In the genomic region with DNA sequence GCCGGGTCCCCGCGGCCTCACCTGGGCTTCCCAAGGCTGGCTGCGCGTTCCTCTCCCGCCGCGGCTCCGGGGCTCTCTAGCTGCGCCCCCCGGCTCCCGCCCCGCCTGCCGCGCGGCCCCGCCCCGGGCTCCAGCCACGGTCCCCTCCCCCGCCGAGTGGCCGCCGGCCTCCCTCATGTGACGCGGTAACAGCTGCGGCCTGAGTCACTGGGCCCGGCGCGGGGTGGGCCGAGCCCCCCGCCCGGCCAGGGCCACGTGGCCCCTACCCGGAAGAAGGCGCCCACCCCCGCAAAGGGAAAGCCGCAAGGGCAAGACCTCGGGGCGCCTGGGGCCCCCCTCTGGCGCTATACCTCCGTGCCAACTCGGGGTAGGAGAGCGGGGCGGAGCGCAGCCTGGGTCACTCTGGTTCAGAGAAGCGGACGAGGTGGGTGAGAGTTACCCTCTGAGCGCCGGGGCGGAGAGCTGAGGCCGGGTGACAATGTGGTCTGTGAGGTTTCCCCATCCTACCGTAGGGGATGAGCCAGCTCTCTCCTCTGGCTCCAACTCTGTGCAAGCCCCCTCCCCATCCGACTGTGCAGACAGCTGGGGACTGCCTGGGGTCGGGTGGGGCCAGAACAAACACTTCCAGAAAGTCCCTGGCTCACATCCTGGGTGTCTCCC, we compare ENCODE assay signal across 8 cellular contexts. TPM values are rescaled to one million over a fixed set of nuclear protein-coding genes. Genes with fewer than 3 reads are reported as not detected.
A peak's percentile ranks its signal among the peaks of the same experiment; 100 is the strongest.
DNase-seq lines count a peak whose midpoint lies in the region; ATAC-seq and TF ChIP-seq lines count a peak whose summit lies in the region.

A gene with protein sequence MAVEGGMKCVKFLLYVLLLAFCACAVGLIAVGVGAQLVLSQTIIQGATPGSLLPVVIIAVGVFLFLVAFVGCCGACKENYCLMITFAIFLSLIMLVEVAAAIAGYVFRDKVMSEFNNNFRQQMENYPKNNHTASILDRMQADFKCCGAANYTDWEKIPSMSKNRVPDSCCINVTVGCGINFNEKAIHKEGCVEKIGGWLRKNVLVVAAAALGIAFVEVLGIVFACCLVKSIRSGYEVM (minus strand): TSS at position 78 of the 660 bp plus-strand sequence. CDS start 668 bp downstream, outside the sequence.

- peak within 1 kb of the TSS; percentile 87 for H3K4me3 Mint-ChIP-seq in activated naive CD8-positive, alpha-beta T cell treated with anti-CD3 and anti-CD28 coated beads for 36 hours
- H3K4me3 Mint-ChIP-seq in glutamatergic neuron (ENCODE audit: unreplicated experiment) (peak within 1 kb of the TSS; percentile 96), osteocyte (ENCODE audit: unreplicated experiment) (peak within 1 kb of the TSS; percentile 87)

- intact Hi-C loops in tibial artery (cut with DNase I; ENCODE audit: low total_unique reads) = no loop called here

- peaks cover 31% of the 10 kb centered on the region for H3K4me1 Mint-ChIP-seq in activated naive CD8-positive, alpha-beta T cell treated with anti-CD3 and anti-CD28 coated beads for 36 hours
- H3K4me1 Mint-ChIP-seq in glutamatergic neuron (ENCODE audit: low read depth, unreplicated experiment) = peaks cover 33% of the 10 kb centered on the region
- peaks cover 45% of the 10 kb centered on the region for H3K4me1 Mint-ChIP-seq in osteocyte (ENCODE audit: unreplicated experiment)

- peaks cover 28% of the 10 kb centered on the region for H3K36me3 ChIP-seq in SK-N-MC (ENCODE audit: insufficient read depth, low read length)
- H3K36me3 ChIP-seq in tibial artery = peaks cover 24 to 33% (median 30%) of the 10 kb centered on the region in 3 donors

- H3K4me3 ChIP-seq in SK-N-MC (peak within 1 kb of the TSS; percentile 87), tibial artery (peak within 1 kb of the TSS; percentile 92 to 97)

- H3K9me3 Mint-ChIP-seq in activated naive CD8-positive, alpha-beta T cell treated with anti-CD3 and anti-CD28 coated beads for 36 hours = no peaks in the 10 kb centered on the region
- H3K9me3 Mint-ChIP-seq in glutamatergic neuron (ENCODE audit: unreplicated experiment) (peaks cover 15% of the 10 kb centered on the region), osteocyte (ENCODE audit: unreplicated experiment) (no peaks in the 10 kb centered on the region)

- peak within 1 kb of the TSS; percentile 94 for H3K27ac Mint-ChIP-seq in activated naive CD8-positive, alpha-beta T cell treated with anti-CD3 and anti-CD28 coated beads for 36 hours
- H3K27ac Mint-ChIP-seq in glutamatergic neuron (ENCODE audit: unreplicated experiment) (peak within 1 kb of the TSS; percentile 97), osteocyte (ENCODE audit: unreplicated experiment) (peak within 1 kb of the TSS; percentile 98)

- H3K27ac ChIP-seq in SK-N-MC (peak within 1 kb of the TSS; percentile 65), tibial artery (peak within 1 kb of the TSS; percentile 98 to 99)

- peak; percentile 57 for ATAC-seq in GM21526 (IDR thresholded peaks at IDR 0.05; ENCODE audit: low FRiP score, unreplicated experiment)

- no peaks in the 10 kb centered on the region for H3K27me3 ChIP-seq in tibial artery

- H3K4me1 ChIP-seq in tibial artery = peaks cover 0 to 51% (median 42%) of the 10 kb centered on the region in 4 donors

- peaks cover 7% of the 10 kb centered on the region for H3K36me3 Mint-ChIP-seq in activated naive CD8-positive, alpha-beta T cell treated with anti-CD3 and anti-CD28 coated beads for 36 hours
- peaks cover 9% of the 10 kb centered on the region for H3K36me3 Mint-ChIP-seq in glutamatergic neuron (ENCODE audit: unreplicated experiment)
- H3K36me3 Mint-ChIP-seq in osteocyte (ENCODE audit: unreplicated experiment) = peaks cover 21% of the 10 kb centered on the region

- H3K9ac ChIP-seq in SK-N-MC (ENCODE audit: insufficient read length) = peak within 1 kb of the TSS; percentile 87

- DNase-seq in EL (peak; percentile 92), HuH-7.5 (ENCODE audit: low spot score) (peak; percentile 95), SK-N-MC (ENCODE audit: low read depth, low spot score) (no peak), glutamatergic neuron (peak; percentile 85), osteocyte (ENCODE audit: extremely low spot score, unreplicated experiment) (peak; percentile 95), tibial artery (peak; percentile 92 to 98)
- peak; percentile 84 for DNase-seq in activated naive CD8-positive, alpha-beta T cell treated with anti-CD3 and anti-CD28 coated beads for 36 hours

- H3K9me3 ChIP-seq in SK-N-MC (ENCODE audit: low read depth, low read length) = no peaks in the 10 kb centered on the region
- no peaks in the 10 kb centered on the region for H3K9me3 ChIP-seq in tibial artery

- TF ChIP-seq CTCF in glutamatergic neuron (IDR thresholded peaks at IDR 0.05; ENCODE audit: partially characterized antibody, unreplicated experiment) = no peak
- no peak for TF ChIP-seq CTCF in osteocyte (IDR thresholded peaks at IDR 0.05)
- peak in 1 of 2 experiments; percentile 4 for TF ChIP-seq CTCF in tibial artery (IDR thresholded peaks at IDR 0.05)

- no peaks in the 10 kb centered on the region for H3K27me3 Mint-ChIP-seq in activated naive CD8-positive, alpha-beta T cell treated with anti-CD3 and anti-CD28 coated beads for 36 hours
- H3K27me3 Mint-ChIP-seq in glutamatergic neuron (ENCODE audit: unreplicated experiment) (peaks cover 19% of the 10 kb centered on the region), osteocyte (ENCODE audit: unreplicated experiment) (no peaks in the 10 kb centered on the region)

RNA-seq across cellular contexts. Expression of the gene that starts here (rescaled TPM):
- 100 to 1,000 TPM; 113 to 117 TPM for total RNA-seq in activated naive CD8-positive, alpha-beta T cell treated with anti-CD3 and anti-CD28 coated beads for 36 hours
- total RNA-seq in glutamatergic neuron (ENCODE audit: unreplicated experiment) = 619 TPM
- 1,511 and 1,600 TPM in 2 replicates for total RNA-seq in osteocyte
